Comparison of ENCODE assay signal across 8 cellular contexts in the genomic region with DNA sequence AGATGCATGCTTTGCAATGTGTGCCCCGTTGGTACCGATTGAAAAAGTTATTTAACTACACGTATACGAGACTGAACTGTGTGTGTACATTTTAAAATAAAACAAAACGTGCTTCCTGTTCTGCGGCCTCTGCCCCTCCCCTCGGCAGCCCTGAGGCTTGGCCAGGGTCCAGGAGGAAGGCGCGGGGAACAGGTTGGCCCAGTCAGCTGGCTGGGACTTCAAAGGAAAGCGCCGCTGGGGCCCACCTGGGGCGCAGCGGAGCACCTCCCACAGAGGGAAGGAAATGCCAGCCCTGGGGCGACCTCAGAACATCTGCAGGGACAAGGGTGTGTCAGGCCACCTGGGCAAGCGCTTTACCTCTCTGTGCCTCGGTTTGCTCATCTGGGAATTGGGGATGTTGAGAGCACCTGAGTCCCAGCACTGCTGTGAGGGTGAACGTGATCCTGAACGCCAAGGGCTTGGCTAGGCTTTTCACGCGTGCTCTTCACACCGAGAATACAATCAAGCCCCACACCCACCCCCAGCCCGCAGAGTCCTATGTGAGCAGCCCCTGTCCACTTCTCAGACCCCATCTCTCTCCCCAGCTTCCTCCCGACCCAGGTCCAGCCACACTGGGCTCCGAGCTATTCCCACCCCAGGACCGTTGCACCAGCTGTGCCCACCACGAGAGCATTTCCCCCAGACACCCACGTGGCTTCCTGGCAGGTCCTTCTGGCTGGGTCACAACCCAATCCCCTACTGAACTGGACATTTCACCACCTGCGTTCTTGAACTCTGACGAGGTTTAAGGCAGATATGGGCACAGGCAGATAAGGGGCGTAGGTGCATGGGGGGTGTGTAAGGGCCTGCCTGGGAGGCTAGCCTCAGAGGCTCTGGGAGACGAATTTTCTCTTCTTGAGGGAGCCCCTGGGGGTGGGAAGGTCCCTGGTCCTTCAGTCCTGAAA. TPM values are rescaled to one million over a fixed set of nuclear protein-coding genes. Genes with fewer than 3 reads are reported as not detected.
A peak's percentile ranks its signal among the peaks of the same experiment; 100 is the strongest.
DNase-seq lines count a peak whose midpoint lies in the region; ATAC-seq, FAIRE-seq and TF ChIP-seq lines count a peak whose summit lies in the region.

No MANE protein-coding gene starts in this region.

- H3K27me3 ChIP-seq in AG04450 (ENCODE audit: control insufficient read depth, insufficient read depth, low read length) (peaks cover 24% of the 10 kb centered on the region), gastroesophageal sphincter (no peaks in the 10 kb centered on the region), small intestine (ENCODE audit: control insufficient read depth in 2 of 2, insufficient read depth in 2 of 2, low read length in 2 of 2) (no peaks in the 10 kb centered on the region)

- no peak for FAIRE-seq in small intestine (lab: Jason Lieb, UNC)

- DNase-seq in AG04450 (ENCODE audit: low read depth, low spot score), result no peak
- peak; percentile 50 for DNase-seq in GM19240 (ENCODE audit: insufficient read length, low spot score)
- peak; percentile 94 for DNase-seq in NCI-H774 (lab: John Stamatoyannopoulos, UW)
- peak; percentile 63 for DNase-seq in activated T-cell treated with anti-CD3 and anti-CD28 coated beads for 4 hours
- DNase-seq in small intestine, result peak; percentile 97

- no peak for TF ChIP-seq EP300 in gastroesophageal sphincter (IDR thresholded peaks at IDR 0.05)

- peak; percentile 63 for ATAC-seq in HG03521 (IDR thresholded peaks at IDR 0.05; ENCODE audit: unreplicated experiment)
- peak; percentile 71 for ATAC-seq in gastroesophageal sphincter
- no peak for ATAC-seq in HG03039 (IDR thresholded peaks at IDR 0.05; ENCODE audit: unreplicated experiment)

- TF ChIP-seq CTCF in AG04450 (IDR thresholded peaks at IDR 0.05; ENCODE audit: low read depth, low read length), result no peak
- TF ChIP-seq CTCF in gastroesophageal sphincter (IDR thresholded peaks at IDR 0.05), result no peak

- 14 to 26% methylated on average over 11 to 25 of the region's 31 CpGs for WGBS in gastroesophageal sphincter (ENCODE audit: low coverage in 1 of 2), 2 donors
- WGBS in small intestine, 3 donors, result 6 to 25% (median 9%) methylated on average over 28 to 31 of the region's 31 CpGs

- TF ChIP-seq POLR2A in gastroesophageal sphincter (IDR thresholded peaks at IDR 0.05), result no peak

- peaks cover 16% of the 10 kb centered on the region for H3K9me3 ChIP-seq in AG04450 (ENCODE audit: control insufficient read depth, insufficient read depth, low read length)
- H3K9me3 ChIP-seq in gastroesophageal sphincter, result no peaks in the 10 kb centered on the region
- no peaks in the 10 kb centered on the region for H3K9me3 ChIP-seq in small intestine (ENCODE audit: control insufficient read depth, low read depth)

- H3K4me1 ChIP-seq in gastroesophageal sphincter (peaks cover 0 to 39% (median 10%) of the 10 kb centered on the region in 3 donors), small intestine (ENCODE audit: control insufficient read depth in 2 of 2, insufficient read depth in 1 of 2, low read depth in 1 of 2, low read length in 1 of 2) (peaks cover 4 to 11% of the 10 kb centered on the region in 2 donors)

- H3K36me3 ChIP-seq in gastroesophageal sphincter (no peaks in the 10 kb centered on the region), small intestine (ENCODE audit: control insufficient read depth in 2 of 2, insufficient read depth in 2 of 2, low read length in 2 of 2) (no peaks in the 10 kb centered on the region)

- H3K27ac ChIP-seq in AG04450 (ENCODE audit: low read depth, low read length), result peak overlapping the region; percentile 21
- peak overlapping the region in 3 of 4 donors; percentile 5 to 62 (median 54) for H3K27ac ChIP-seq in gastroesophageal sphincter
- H3K27ac ChIP-seq in small intestine (ENCODE audit: low read depth in 1 of 2, low read length in 1 of 2), result peak overlapping the region; percentile 24 to 93

- H3K4me3 ChIP-seq in AG04450 (ENCODE audit: low read depth, low read length) (no peak overlapping the region), gastroesophageal sphincter (no peak overlapping the region), small intestine (ENCODE audit: low read depth in 1 of 2, low read length in 2 of 2) (no peak overlapping the region)

- POLR2A ChIA-PET in AG04450 (lab: Yijun Ruan, JAX), result no interaction called here

- CTCF ChIA-PET in AG04450 (lab: Charles Lee), result no interaction called here

RNA-seq across cellular contexts. Expression of a gene that starts 41.9 kb away (rescaled TPM):
- polyA plus RNA-seq in AG04450 (2011; rRNA removed) (3.3 and 8.0 TPM in 2 replicates), small intestine (10 to 100 TPM; 26.2 to 50.4 (median 30.0) TPM)
- polyA minus RNA-seq in AG04450 (2011; rRNA and poly(A)+ RNA removed), result 15.4 and 16.5 TPM in 2 replicates
- 100 to 1,000 TPM in 2 of 4 donors, 10 to 100 TPM in 2; 67.2 to 148 (median 105) TPM for total RNA-seq in gastroesophageal sphincter
